In the genomic region with DNA sequence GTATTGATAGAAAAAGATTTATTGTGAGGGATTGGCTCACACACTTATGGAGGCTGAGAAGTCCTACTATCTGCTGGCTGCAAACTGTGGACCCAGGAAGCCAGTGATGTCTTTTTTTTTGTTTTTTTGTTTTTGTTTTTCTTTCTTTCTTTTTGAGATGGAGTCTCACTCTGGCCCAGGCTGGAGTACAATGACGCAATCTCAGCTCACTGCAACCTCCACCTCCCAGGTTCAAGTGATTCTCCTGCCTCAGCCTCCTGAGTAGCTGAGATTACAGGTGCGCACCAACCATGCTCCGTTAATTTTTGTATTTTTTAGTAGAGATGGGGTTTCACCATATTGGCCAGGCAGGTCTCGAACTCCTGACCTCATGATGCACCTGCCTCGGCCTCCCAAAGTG, we compare ENCODE assay signal across 8 cellular contexts. TPM values are rescaled to one million over a fixed set of nuclear protein-coding genes. Genes with fewer than 3 reads are reported as not detected.
"Had no signal": no experiment of that assay in that cellular context is flagged by ENCODE, and none has a peak within 500 bp of the region (broad histone marks: within the 10 kb centered on the region; RNA-seq: fewer than 3 reads in every experiment).

No MANE protein-coding gene starts in this region.

RNA-seq across cellular contexts. Expression of gene COMP, which starts 20.5 kb away (rescaled TPM):
- total RNA-seq: OCI-LY7, PC-9, Right ventricle myocardium inferior, Right ventricle myocardium superior, SJCRH30, SJSA1, SK-MEL-5, T-cell had no signal
